In genomic region chr6:122079906-122080305, GRCh38 we compare ENCODE assay signal across 11 cellular contexts.
"Had no signal": no experiment of that assay in that cellular context is flagged by ENCODE, and none has a peak within 500 bp of the region (broad histone marks: within the 10 kb centered on the region; RNA-seq: fewer than 3 reads in every experiment).

No MANE protein-coding gene starts in this region.

- H3K27me3 ChIP-seq: esophagus squamous epithelium, gastrocnemius medialis had no signal

- H3K36me3 ChIP-seq: esophagus squamous epithelium, gastrocnemius medialis had no signal

- H3K4me1 ChIP-seq: esophagus squamous epithelium, gastrocnemius medialis had no signal

- H3K27ac ChIP-seq: esophagus squamous epithelium, gastrocnemius medialis had no signal

- H3K4me3 ChIP-seq: esophagus squamous epithelium, gastrocnemius medialis, mucosa of descending colon had no signal

- ATAC-seq: gastrocnemius medialis; left colon; mucosa of descending colon; naive thymus-derived CD8-positive, alpha-beta T cell; sciatic nerve had no signal

- DNase-seq: effector memory CD4-positive, alpha-beta T cell; esophagus squamous epithelium; gastrocnemius medialis; glutamatergic neuron; left colon; mucosa of descending colon; naive thymus-derived CD8-positive, alpha-beta T cell; posterior cingulate gyrus; stimulated activated naive CD4-positive, alpha-beta T cell treated with Interleukin-2 at 50 U/mL for 16 hours; trophoblast cell had no signal

- H3K9me3 ChIP-seq: esophagus squamous epithelium, gastrocnemius medialis, mucosa of descending colon had no signal
